ENCODE assay signal across 16 cellular contexts in genomic region chr3:127815641-127816605, GRCh38. TPM values are rescaled to one million over a fixed set of nuclear protein-coding genes. Genes with fewer than 3 reads are reported as not detected.
A peak's percentile ranks its signal among the peaks of the same experiment; 100 is the strongest.
DNase-seq lines count a peak whose midpoint lies in the region; ATAC-seq and TF ChIP-seq lines count a peak whose summit lies in the region.
"Had no signal": no experiment of that assay in that cellular context is flagged by ENCODE, and none has a peak within 500 bp of the region (broad histone marks: within the 10 kb centered on the region; RNA-seq: fewer than 3 reads in every experiment).

No MANE protein-coding gene starts in this region.

- peaks cover 56% of the 10 kb centered on the region for H3K36me3 ChIP-seq in left ventricle myocardium inferior
- H3K36me3 ChIP-seq in upper lobe of left lung: peaks cover 0 to 17% (median 7%) of the 10 kb centered on the region in 4 donors

- DNase-seq in left ventricle myocardium inferior (no peak), Right ventricle myocardium inferior (ENCODE audit: missing footprints) (no peak), mucosa of gallbladder (ENCODE audit: low spot score) (peak; percentile 66), upper lobe of left lung (peak in 1 of 2 donors; percentile 77), NCI-H1436 (lab: John Stamatoyannopoulos, UW) (no peak), HK-2 (ENCODE audit: unreplicated experiment) (no peak)
- DNase-seq in stimulated activated CD8-positive, alpha-beta memory T cell treated with anti-CD3 and anti-CD28 coated beads, Interleukin-4, amount 100 ng/mL, for 48 hours: no peak
- DNase-seq: activated CD8-positive, alpha-beta memory T cell treated with anti-CD3 and anti-CD28 coated beads, Interleukin-2, amount 50 U/mL, for 4 hours; activated naive CD4-positive, alpha-beta T cell treated with anti-CD3 and anti-CD28 coated beads for 36 hours; body of pancreas; natural killer cell; NCI-H1092; NCI-H524 treated with DMSO at 0.1 percent for 48 hours; RPMI8226; stimulated activated naive CD8-positive, alpha-beta T cell treated with anti-CD3 and anti-CD28 coated beads, Interleukin-15, Interleukin-2, amounts not matched to agents 100 U/mL and 50 U/mL, for 24 hours had no signal

- no peak for ATAC-seq in Right ventricle myocardium inferior
- ATAC-seq in upper lobe of left lung (ENCODE audit: low FRiP score in 2 of 2): peak in 1 of 2 donors; percentile 13
- ATAC-seq: body of pancreas; natural killer cell; stimulated activated naive CD8-positive, alpha-beta T cell treated with anti-CD3 and anti-CD28 coated beads, Interleukin-15, Interleukin-2, amounts not matched to agents 100 U/mL and 50 U/mL, for 24 hours had no signal

- TF ChIP-seq POLR2A in upper lobe of left lung (IDR thresholded peaks at IDR 0.05): no peak

- H3K4me1 ChIP-seq in left ventricle myocardium inferior (peaks cover 93% of the 10 kb centered on the region), upper lobe of left lung (peaks cover 40 to 63% (median 47%) of the 10 kb centered on the region in 4 donors)

- intact Hi-C loops in left ventricle myocardium inferior (cut with micrococcal nuclease) (no loop called here), Right ventricle myocardium inferior (cut with DNase I) (loop anchor here (2.0 kb wide), 1 partner anchor 119 kb away; no protein-coding TSS in a partner anchor)

- H3K4me3 ChIP-seq in left ventricle myocardium inferior (peak overlapping the region; percentile 95), upper lobe of left lung (no peak overlapping the region)
- H3K4me3 ChIP-seq: body of pancreas had no signal

- 76 to 87% methylated on average over 23 of the region's 23 CpGs for WGBS in upper lobe of left lung, 2 donors

- H3K27ac ChIP-seq in left ventricle myocardium inferior (replicated peaks) (peak overlapping the region; percentile 96), cingulate gyrus (ENCODE audit: low read depth, low read length) (peak overlapping the region; percentile 57), upper lobe of left lung (peak overlapping the region; percentile 80 to 86 (median 84))
- H3K27ac ChIP-seq: body of pancreas had no signal

- H3K9me3 ChIP-seq in left ventricle myocardium inferior (replicated peaks) (peaks cover 3% of the 10 kb centered on the region), upper lobe of left lung (no peaks in the 10 kb centered on the region)
- H3K9me3 ChIP-seq: body of pancreas had no signal

- H3K27me3 ChIP-seq in left ventricle myocardium inferior (ENCODE audit: low read depth) (no peaks in the 10 kb centered on the region), upper lobe of left lung (no peaks in the 10 kb centered on the region)
- H3K27me3 ChIP-seq: body of pancreas had no signal

- TF ChIP-seq CTCF in left ventricle myocardium inferior (IDR thresholded peaks at IDR 0.05; ENCODE audit: borderline replicate concordance) (no peak), upper lobe of left lung (IDR thresholded peaks at IDR 0.05) (no peak)

- peak in 2 of 4 donors; percentile 17 to 82 for TF ChIP-seq EP300 in upper lobe of left lung (IDR thresholded peaks at IDR 0.05)

RNA-seq across cellular contexts. Expression of gene MGLL, which starts 6.4 kb away (rescaled TPM):
- total RNA-seq in left ventricle myocardium inferior: 67.0 TPM
- 74.1 TPM for total RNA-seq in Right ventricle myocardium inferior
- total RNA-seq in mucosa of gallbladder: 193 TPM
- total RNA-seq in upper lobe of left lung: 100 to 1,000 TPM; 128 to 253 (median 190) TPM
